In genomic region chr6:137832110-137832509, GRCh38 we compare ENCODE assay signal across 13 cellular contexts. TPM values are rescaled to one million over a fixed set of nuclear protein-coding genes. Genes with fewer than 3 reads are reported as not detected.
DNase-seq lines count a peak whose midpoint lies in the region; ATAC-seq and TF ChIP-seq lines count a peak whose summit lies in the region.
"Had no signal": no experiment of that assay in that cellular context is flagged by ENCODE, and none has a peak within 500 bp of the region (broad histone marks: within the 10 kb centered on the region; RNA-seq: fewer than 3 reads in every experiment).

No MANE protein-coding gene starts in this region.

- no peak overlapping the region for H3K27ac ChIP-seq in IMR-90 (ENCODE audit: insufficient read depth, low read length)
- no peak overlapping the region for H3K27ac ChIP-seq in thyroid gland
- no peak overlapping the region for H3K27ac ChIP-seq in upper lobe of right lung
- H3K27ac ChIP-seq: left lung, VCaP had no signal

- H3K9me1 ChIP-seq in IMR-90 (ENCODE audit: insufficient read depth, low read length), result no peaks in the 10 kb centered on the region

- H3K4me1 ChIP-seq in IMR-90 (ENCODE audit: control insufficient read depth, insufficient read depth, low read length), result no peaks in the 10 kb centered on the region
- no peaks in the 10 kb centered on the region for H3K4me1 ChIP-seq in thyroid gland
- H3K4me1 ChIP-seq in upper lobe of right lung, result no peaks in the 10 kb centered on the region
- H3K4me1 ChIP-seq: Caco-2 had no signal

- H3K56ac ChIP-seq in IMR-90 (ENCODE audit: extremely low read depth, insufficient read depth, low read length), result no peak overlapping the region

- in situ Hi-C loops in IMR-90 (cut with MboI; ENCODE audit: low sequenced_read_pairs), result loop anchor here (25.0 kb wide), 1 partner anchor 580 kb away; the partner anchor contains the start of gene HEBP2

- intact Hi-C loops in IMR-90 (cut with micrococcal nuclease) (no loop called here), thyroid gland (cut with DNase I) (no loop called here), upper lobe of right lung (cut with DNase I) (no loop called here)
- intact Hi-C loops in activated T-helper 2 cell treated with anti-CD3 and anti-CD28 coated beads, Interferon-gamma antibody, Interleukin-2, Interleukin-4, amounts not matched to agents 10 μg/mL and 5 μg/mL and 100 μg/mL, durations not matched to agents 14 hours and 24 hours and 36 hours (cut with micrococcal nuclease), result no loop called here

- no CpG with 5 or more reads among the region's 3 CpGs for WGBS in IMR-90 (ENCODE audit: extremely low coverage in 2 of 2, insufficient read length in 1 of 2), 2 experiments
- 74 to 88% methylated on average over 3 of the region's 3 CpGs for WGBS in thyroid gland, 2 donors

- H3K27ac Mint-ChIP-seq in activated T-helper 2 cell treated with anti-CD3 and anti-CD28 coated beads, Interferon-gamma antibody, Interleukin-2, Interleukin-4, amounts not matched to agents 10 μg/mL and 5 μg/mL and 100 μg/mL, durations not matched to agents 14 hours and 24 hours and 36 hours, result peak overlapping the region; percentile 46

- no peak overlapping the region for H3K23ac ChIP-seq in IMR-90 (ENCODE audit: low read depth, low read length)

- TF ChIP-seq CTCF in IMR-90 (conservative IDR thresholded peaks at IDR 0.05; ENCODE audit: low read depth, low read length), result no peak
- no peak for TF ChIP-seq CTCF in kidney epithelial cell (IDR thresholded peaks at IDR 0.05; ENCODE audit: insufficient read depth, low read length, poor library complexity, severe bottlenecking)
- no peak for TF ChIP-seq CTCF in thyroid gland (IDR thresholded peaks at IDR 0.05)
- TF ChIP-seq CTCF in upper lobe of right lung (IDR thresholded peaks at IDR 0.05), result no peak

- BruUV-seq in IMR-90 (replicated peaks; lab: Mats Ljungman, UMichigan), result no TSS peak

- no peak overlapping the region for H3K4me3 ChIP-seq in IMR-90 (ENCODE audit: insufficient read depth, low read depth, low read length)
- no peak overlapping the region for H3K4me3 ChIP-seq in kidney epithelial cell (ENCODE audit: low read depth, low read length)
- H3K4me3 ChIP-seq in thyroid gland (replicated peaks in 1 of 3), result no peak overlapping the region
- H3K4me3 ChIP-seq in upper lobe of right lung, result no peak overlapping the region
- H3K4me3 ChIP-seq: left lung had no signal

- H3K4me2 ChIP-seq in IMR-90 (ENCODE audit: low read depth, low read length), result peak overlapping the region; percentile 34; the same call in 1 of the 2 replicates

- H3K4me3 Mint-ChIP-seq in activated T-helper 2 cell treated with anti-CD3 and anti-CD28 coated beads, Interferon-gamma antibody, Interleukin-2, Interleukin-4, amounts not matched to agents 10 μg/mL and 5 μg/mL and 100 μg/mL, durations not matched to agents 14 hours and 24 hours and 36 hours (ENCODE audit: low read depth), result no peak overlapping the region

- CTCF ChIA-PET in IMR-90 (lab: Yijun Ruan, JAX), result no interaction called here

- H3K36me3 ChIP-seq in IMR-90 (ENCODE audit: control insufficient read depth, insufficient read depth, low read length) (no peaks in the 10 kb centered on the region), kidney epithelial cell (ENCODE audit: control insufficient read depth, insufficient read depth, low read length) (no peaks in the 10 kb centered on the region), thyroid gland (no peaks in the 10 kb centered on the region), upper lobe of right lung (no peaks in the 10 kb centered on the region)
- H3K36me3 ChIP-seq: left lung had no signal

- H2BK5ac ChIP-seq in IMR-90 (ENCODE audit: low read depth, low read length, poor library complexity, severe bottlenecking), result no peak overlapping the region

- POLR2A ChIA-PET in IMR-90 (lab: Charles Lee; ENCODE audit: unreplicated experiment), result no interaction called here

- H3K36me3 Mint-ChIP-seq in activated T-helper 2 cell treated with anti-CD3 and anti-CD28 coated beads, Interferon-gamma antibody, Interleukin-2, Interleukin-4, amounts not matched to agents 10 μg/mL and 5 μg/mL and 100 μg/mL, durations not matched to agents 14 hours and 24 hours and 36 hours (ENCODE audit: low read depth), result peaks cover 12% of the 10 kb centered on the region

- ATAC-seq in IMR-90 (ENCODE audit: low read depth) (peak; percentile 54; the same call in 1 of the 2 replicates), upper lobe of right lung (no peak)
- ATAC-seq: left lung had no signal

- no peaks in the 10 kb centered on the region for H4K20me1 ChIP-seq in IMR-90 (ENCODE audit: insufficient read depth, low read length)

- H3K27me3 Mint-ChIP-seq in activated T-helper 2 cell treated with anti-CD3 and anti-CD28 coated beads, Interferon-gamma antibody, Interleukin-2, Interleukin-4, amounts not matched to agents 10 μg/mL and 5 μg/mL and 100 μg/mL, durations not matched to agents 14 hours and 24 hours and 36 hours (ENCODE audit: low read depth), result no peaks in the 10 kb centered on the region

- no peak overlapping the region for H2BK15ac ChIP-seq in IMR-90 (ENCODE audit: low read depth, low read length)

- H2BK20ac ChIP-seq in IMR-90 (ENCODE audit: low read depth, low read length), result no peak overlapping the region

- H3K4ac ChIP-seq in IMR-90 (ENCODE audit: low read depth, low read length), result no peak overlapping the region

- H3K79me1 ChIP-seq in IMR-90 (ENCODE audit: low read depth in 1 of 2, low read length in 2 of 2), result no peaks in the 10 kb centered on the region

- peaks cover 49% of the 10 kb centered on the region for H3K4me1 Mint-ChIP-seq in activated T-helper 2 cell treated with anti-CD3 and anti-CD28 coated beads, Interferon-gamma antibody, Interleukin-2, Interleukin-4, amounts not matched to agents 10 μg/mL and 5 μg/mL and 100 μg/mL, durations not matched to agents 14 hours and 24 hours and 36 hours (ENCODE audit: low read depth)

- no peak overlapping the region for H4K5ac ChIP-seq in IMR-90 (ENCODE audit: low read depth, low read length)

- TF ChIP-seq POLR2A in IMR-90 (IDR thresholded peaks at IDR 0.05; ENCODE audit: low read depth, low read length), result no peak
- no peak for TF ChIP-seq POLR2A in thyroid gland (IDR thresholded peaks at IDR 0.05)

- H4K91ac ChIP-seq in IMR-90 (ENCODE audit: insufficient read depth, low read depth, low read length), result no peak overlapping the region

- H3K18ac ChIP-seq in IMR-90 (ENCODE audit: low read depth, low read length), result no peak overlapping the region

- peak; percentile 56 for DNase-seq in AG20443 (ENCODE audit: low spot score)
- peak; percentile 92 for DNase-seq in IMR-90
- DNase-seq in activated T-helper 2 cell treated with anti-CD3 and anti-CD28 coated beads, Interferon-gamma antibody, Interleukin-2, Interleukin-4, amounts not matched to agents 10 μg/mL and 5 μg/mL and 100 μg/mL, durations not matched to agents 14 hours and 24 hours and 36 hours (ENCODE audit: low spot score), result no peak
- DNase-seq in kidney epithelial cell (ENCODE audit: low read depth), result peak; percentile 95
- no peak for DNase-seq in thyroid gland
- DNase-seq in upper lobe of right lung, result no peak
- DNase-seq in NK-92 treated with Interleukin-12 subunit alpha and Interleukin-12 subunit beta, amount 100 ng/mL, for 24 hours (lab: John Stamatoyannopoulos, UW), result no peak
- DNase-seq in anterior cingulate cortex (lab: John Stamatoyannopoulos, UW), result no peak
- DNase-seq: activated naive CD4-positive, alpha-beta T cell; Caco-2; Karpas-422; left lung had no signal

- no peak overlapping the region for H2AFZ ChIP-seq in IMR-90 (replicated peaks; ENCODE audit: low read length, poor library complexity)

- no peak overlapping the region for H4K8ac ChIP-seq in IMR-90 (ENCODE audit: low read depth in 2 of 2, low read length in 2 of 2)

- H3K27me3 ChIP-seq in IMR-90 (ENCODE audit: control insufficient read depth, insufficient read depth, low read length) (peaks cover 2% of the 10 kb centered on the region; the same call in 1 of the 2 replicates), kidney epithelial cell (ENCODE audit: control insufficient read depth, insufficient read depth, low read length) (no peaks in the 10 kb centered on the region), thyroid gland (no peaks in the 10 kb centered on the region), upper lobe of right lung (no peaks in the 10 kb centered on the region)
- H3K27me3 ChIP-seq: left lung had no signal

- H3K14ac ChIP-seq in IMR-90 (replicated peaks; ENCODE audit: low read depth, low read length), result no peak overlapping the region

- no peaks in the 10 kb centered on the region; the same call in 1 of the 2 replicates for H3K9me3 ChIP-seq in IMR-90 (ENCODE audit: control insufficient read depth, insufficient read depth, low read length)
- no peaks in the 10 kb centered on the region for H3K9me3 ChIP-seq in thyroid gland
- no peaks in the 10 kb centered on the region for H3K9me3 ChIP-seq in upper lobe of right lung
- H3K9me3 ChIP-seq: Caco-2 had no signal

- H3K9ac ChIP-seq in IMR-90 (ENCODE audit: low read depth, low read length), result no peak overlapping the region

- dilution Hi-C loops in IMR-90 (cut with HindIII; ENCODE audit: low sequenced_read_pairs, unreplicated experiment), result no loop called here

- TF ChIP-seq RAD21 in IMR-90 (IDR thresholded peaks at IDR 0.05; ENCODE audit: low read length), result no peak

- H2AK5ac ChIP-seq in IMR-90 (ENCODE audit: low read depth, low read length), result no peak overlapping the region

- peaks cover 10% of the 10 kb centered on the region for H3K9me3 Mint-ChIP-seq in activated T-helper 2 cell treated with anti-CD3 and anti-CD28 coated beads, Interferon-gamma antibody, Interleukin-2, Interleukin-4, amounts not matched to agents 10 μg/mL and 5 μg/mL and 100 μg/mL, durations not matched to agents 14 hours and 24 hours and 36 hours

- H2BK120ac ChIP-seq in IMR-90 (ENCODE audit: low read depth, low read length), result no peak overlapping the region

- H2AK9ac ChIP-seq in IMR-90 (replicated peaks; ENCODE audit: low read depth, low read length, poor library complexity), result no peak overlapping the region

TF ChIP-seq in IMR-90, 13 proteins besides CTCF, POLR2A, EP300 and RAD21 (continues in another document):
- TF ChIP-seq RCOR1 (IDR thresholded peaks at IDR 0.05; ENCODE audit: insufficient replicate concordance, low read length) (no peak), MAZ (IDR thresholded peaks at IDR 0.05; ENCODE audit: borderline replicate concordance, low read depth, low read length) (no peak), RFX5 (IDR thresholded peaks at IDR 0.05; ENCODE audit: low read depth, low read length) (no peak), SMC3 (IDR thresholded peaks at IDR 0.05; ENCODE audit: low read depth, low read length) (no peak), FOS (IDR thresholded peaks at IDR 0.05; ENCODE audit: low read depth, low read length) (peak; percentile 78), MXI1 (IDR thresholded peaks at IDR 0.05; ENCODE audit: borderline replicate concordance, low read depth, low read length) (no peak)

RNA-seq across cellular contexts. Expression of gene TNFAIP3, which starts 34.9 kb away (rescaled TPM):
- 4.4 and 5.0 TPM in 2 replicates for total RNA-seq in IMR-90 (2012; rRNA removed)
- polyA plus RNA-seq in IMR-90 (2012; rRNA removed), result 12.6 and 14.2 TPM in 2 replicates
- 3.5 and 6.8 TPM in 2 replicates for polyA plus RNA-seq in IMR-90 (2012; cell fraction: cytosol; rRNA removed)
- polyA plus RNA-seq in IMR-90 (2012; cell fraction: nucleus; rRNA removed; ENCODE audit: low replicate concordance), result 29.5 and 108 TPM in 2 replicates
- total RNA-seq in activated T-helper 2 cell treated with anti-CD3 and anti-CD28 coated beads, Interferon-gamma antibody, Interleukin-2, Interleukin-4, amounts not matched to agents 10 μg/mL and 5 μg/mL and 100 μg/mL, durations not matched to agents 14 hours and 24 hours and 36 hours, result 250 and 251 TPM in 2 replicates
- total RNA-seq in kidney epithelial cell, result 56.3 and 65.8 TPM in 2 replicates
- 1 to 10 TPM; 5.9 to 7.8 (median 7.3) TPM for total RNA-seq in thyroid gland
- 45.9 TPM for total RNA-seq in upper lobe of right lung

Comparison
In these comparisons a context has a peak if more than half of its experiments do, and no peak if none do; other contexts are left out.
1. DNase-seq: peak in AG20443 (single experiment), IMR-90 (single experiment) and kidney epithelial cell (single experiment); none in activated T-helper 2 cell treated with anti-CD3 and anti-CD28 coated beads, Interferon-gamma antibody, Interleukin-2, Interleukin-4, amounts not matched to agents 10 μg/mL and 5 μg/mL and 100 μg/mL, durations not matched to agents 14 hours and 24 hours and 36 hours (single experiment), thyroid gland (0 of 2), upper lobe of right lung (single experiment), NK-92 treated with Interleukin-12 subunit alpha and Interleukin-12 subunit beta, amount 100 ng/mL, for 24 hours (single experiment) and anterior cingulate cortex (0 of 58).